9 cellular contexts compared by ENCODE assay signal in genomic region chr11:61888043-61888442, GRCh38. TPM values are rescaled to one million over a fixed set of nuclear protein-coding genes. Genes with fewer than 3 reads are reported as not detected.
DNase-seq lines count a peak whose midpoint lies in the region; ATAC-seq, FAIRE-seq and TF ChIP-seq lines count a peak whose summit lies in the region.
"Had no signal": no experiment of that assay in that cellular context is flagged by ENCODE, and none has a peak within 500 bp of the region (broad histone marks: within the 10 kb centered on the region; RNA-seq: fewer than 3 reads in every experiment).

No MANE protein-coding gene starts in this region.

- H3K36me3 ChIP-seq in kidney (ENCODE audit: control insufficient read depth in 1 of 2, insufficient read depth in 2 of 2, low read length in 2 of 2) = no peaks in the 10 kb centered on the region
- H3K36me3 ChIP-seq in thyroid gland = no peaks in the 10 kb centered on the region
- no peaks in the 10 kb centered on the region for H3K36me3 ChIP-seq in A673 (ENCODE audit: insufficient read depth, low read length, poor library complexity, severe bottlenecking)

- FAIRE-seq in kidney (lab: Jason Lieb, UNC) = no peak

- WGBS in thyroid gland, 2 donors = 33 to 47% methylated on average over 1 to 6 of the region's 6 CpGs

- TF ChIP-seq CTCF in kidney (IDR thresholded peaks at IDR 0.05; ENCODE audit: borderline replicate concordance, extremely low read depth, insufficient read depth) = no peak
- no peak for TF ChIP-seq CTCF in thyroid gland (IDR thresholded peaks at IDR 0.05)
- TF ChIP-seq CTCF in A673 (conservative IDR thresholded peaks at IDR 0.05; ENCODE audit: low read depth, low read length) = no peak

- H3K9me3 ChIP-seq in kidney (ENCODE audit: control insufficient read depth in 1 of 2, low read length in 2 of 2) (no peaks in the 10 kb centered on the region), thyroid gland (no peaks in the 10 kb centered on the region), A673 (ENCODE audit: low read depth, low read length, poor library complexity, severe bottlenecking) (no peaks in the 10 kb centered on the region)

- H3K4me1 ChIP-seq in kidney (ENCODE audit: control insufficient read depth in 1 of 2, insufficient read depth in 1 of 2, low read depth in 1 of 2, low read length in 2 of 2) = peaks cover 13% of the 10 kb centered on the region in 2 donors
- peaks cover 8 to 30% of the 10 kb centered on the region in 2 donors for H3K4me1 ChIP-seq in thyroid gland
- peaks cover 6% of the 10 kb centered on the region for H3K4me1 ChIP-seq in A673 (ENCODE audit: insufficient read depth, low read length, poor library complexity, severe bottlenecking)

- BruUV-seq in A673 (replicated peaks; lab: Mats Ljungman, UMichigan) = no TSS peak

- H3K4me3 ChIP-seq in kidney (ENCODE audit: low read length in 2 of 2) (no peak overlapping the region), thyroid gland (replicated peaks in 1 of 3) (no peak overlapping the region), A673 (ENCODE audit: low read depth, low read length, poor library complexity, severe bottlenecking) (no peak overlapping the region)

- DNase-seq in HT1080 (ENCODE audit: low read depth) (peak; percentile 83), caudate nucleus (lab: John Stamatoyannopoulos, UW) (peak in 2 of 61 donors; percentile 17 to 27), kidney (peak; percentile 93), thyroid gland (peak; percentile 84 to 92), retina (no peak), A673 (ENCODE audit: low spot score) (no peak), KBM-7 (no peak)
- DNase-seq: activated naive CD4-positive, alpha-beta T cell treated with anti-CD3 and anti-CD28 coated beads, Interleukin-2, amount 10 ng/mL, durations not matched to agents 7 days and 5 days had no signal

- no peak for ATAC-seq in HG03354 (IDR thresholded peaks at IDR 0.05; ENCODE audit: poor library complexity, severe bottlenecking, unreplicated experiment)

- intact Hi-C loops in kidney (cut with DNase I) (no loop called here), thyroid gland (cut with DNase I) (loop anchor here (5.0 kb wide), 1 partner anchor 61 kb away; the partner anchor contains the start of gene FADS2), A673 (cut with micrococcal nuclease; ENCODE audit: unreplicated experiment) (no loop called here)

- H3K27me3 ChIP-seq in thyroid gland (no peaks in the 10 kb centered on the region), A673 (replicated peaks; ENCODE audit: insufficient read depth, low read depth, low read length, poor library complexity) (no peaks in the 10 kb centered on the region)

- POLR2A ChIA-PET in A673 (lab: Charles Lee; ENCODE audit: low non-redundant PET) = no interaction called here

- H3K9ac ChIP-seq in kidney (ENCODE audit: low read length in 2 of 2) = no peak overlapping the region

- in situ Hi-C loops in KBM-7 (cut with MboI; ENCODE audit: low pct_unique_long_range_greater_than_20kb, low sequenced_read_pairs) = no loop called here

- no peak for TF ChIP-seq POLR2A in thyroid gland (IDR thresholded peaks at IDR 0.05)

- H3K27ac ChIP-seq in caudate nucleus (ENCODE audit: low read depth, low read length) = peak overlapping the region; percentile 36
- H3K27ac ChIP-seq in kidney (ENCODE audit: low read depth in 2 of 2, low read length in 2 of 2) = peak overlapping the region in 1 of 2 donors; percentile 59
- peak overlapping the region in 1 of 3 donors; percentile 57 for H3K27ac ChIP-seq in thyroid gland
- H3K27ac ChIP-seq in A673 (ENCODE audit: low read depth, low read length, poor library complexity, severe bottlenecking) = no peak overlapping the region

- CTCF ChIA-PET in A673 (lab: Charles Lee) = no interaction called here

RNA-seq across cellular contexts. Expression of gene FADS3, which starts 3.3 kb away (rescaled TPM):
- total RNA-seq in HT1080 (2014; rRNA removed; shearing (Covaris generic)) = 61.3 and 65.3 TPM in 2 replicates
- 28.5 and 34.3 TPM in 2 replicates for polyA plus RNA-seq in HT1080 (2015; cell fraction: cytosol; rRNA removed)
- polyA plus RNA-seq in HT1080 (2015; cell fraction: nucleus; rRNA removed) = 155 and 159 TPM in 2 replicates
- total RNA-seq in kidney (58.2 TPM), thyroid gland (10 to 100 TPM; 25.2 to 37.6 (median 31.2) TPM), A673 (2021) (23.3 and 28.1 TPM in 2 replicates)
- 20.5 TPM for polyA plus RNA-seq in kidney (ENCODE audit: insufficient read depth, low read depth, low replicate concordance)

RNA-seq across cellular contexts. Expression of gene RAB3IL1, which starts 29.3 kb away (rescaled TPM):
- total RNA-seq in HT1080 (2014; rRNA removed; shearing (Covaris generic)) = 3.1 and 4.8 TPM in 2 replicates
- 2.7 and 3.6 TPM in 2 replicates for polyA plus RNA-seq in HT1080 (2015; cell fraction: cytosol; rRNA removed)
- polyA plus RNA-seq in HT1080 (2015; cell fraction: nucleus; rRNA removed) = 1.4 and 2.4 TPM in 2 replicates
- 14.6 TPM for total RNA-seq in kidney
- 27.8 TPM for polyA plus RNA-seq in kidney (ENCODE audit: insufficient read depth, low read depth, low replicate concordance)
- total RNA-seq in thyroid gland = 10 to 100 TPM in 3 of 4 donors, 1 to 10 TPM in 1; 6.5 to 27.7 (median 15.2) TPM
- 21.9 and 26.9 TPM in 2 replicates for total RNA-seq in A673 (2021)

RNA-seq across cellular contexts. Expression of gene FADS2, which starts 59.9 kb away (rescaled TPM):
- total RNA-seq in HT1080 (2014; rRNA removed; shearing (Covaris generic)) = 105 and 125 TPM in 2 replicates
- polyA plus RNA-seq in HT1080 (2015; cell fraction: cytosol; rRNA removed) = 66.8 and 76.0 TPM in 2 replicates
- 118 and 122 TPM in 2 replicates for polyA plus RNA-seq in HT1080 (2015; cell fraction: nucleus; rRNA removed)
- 49.2 TPM for total RNA-seq in kidney
- 9.8 TPM for polyA plus RNA-seq in kidney (ENCODE audit: insufficient read depth, low read depth, low replicate concordance)
- total RNA-seq in thyroid gland = 1 to 10 TPM; 2.8 to 9.3 (median 7.0) TPM
- 1,097 and 1,272 TPM in 2 replicates for total RNA-seq in A673 (2021)

Comparison
In these comparisons a context has a peak if more than half of its experiments do, and no peak if none do; other contexts are left out.
1. DNase-seq: peak in HT1080 (single experiment), kidney (single experiment) and thyroid gland (2 of 2); none in retina (single experiment), A673 (single experiment) and KBM-7 (single experiment).